ENCODE assay signal across 15 cellular contexts in the genomic region with DNA sequence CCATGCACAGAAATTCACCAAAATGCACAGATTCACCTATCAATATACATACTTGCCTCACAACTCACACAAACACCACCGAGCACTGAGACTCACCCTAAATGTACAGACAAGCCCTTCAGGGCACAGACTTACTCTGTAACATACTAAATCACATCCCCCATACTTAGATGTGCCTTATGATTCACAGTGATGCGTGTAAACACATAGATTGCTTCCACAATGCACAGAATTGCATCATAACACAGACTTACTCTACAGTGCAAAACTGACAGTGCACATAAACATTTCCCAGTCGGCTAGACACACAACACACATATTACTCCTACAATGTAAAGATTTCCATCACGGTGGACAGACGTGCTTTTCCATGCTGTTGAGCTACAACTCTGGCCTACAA.
"Had no signal": no experiment of that assay in that cellular context is flagged by ENCODE, and none has a peak within 500 bp of the region (broad histone marks: within the 10 kb centered on the region; RNA-seq: fewer than 3 reads in every experiment).

No MANE protein-coding gene starts in this region.

- H3K36me3 ChIP-seq: lower lobe of right lung, tibial nerve, vagina had no signal

- FAIRE-seq: colon, small intestine, TTC549 had no signal

- H3K4me1 ChIP-seq: lower lobe of right lung, tibial nerve, vagina had no signal

- DNase-seq: activated CD4-positive, CD25-positive, alpha-beta regulatory T cell; activated CD8-positive, alpha-beta memory T cell treated with anti-CD3 and anti-CD28 coated beads, Interleukin-2, amount 10 ng/mL, durations not matched to agents 7 days and 5 days; activated naive CD4-positive, alpha-beta T cell; hippocampal formation; lower lobe of right lung; midbrain; naive B cell; posterior cingulate gyrus; small intestine; T-helper 17 cell had no signal

- H3K27ac ChIP-seq: lower lobe of right lung, tibial nerve, vagina had no signal

- H3K9me3 ChIP-seq: lower lobe of right lung, tibial nerve, vagina had no signal

- H3K27me3 ChIP-seq: vagina had no signal

- H3K4me3 ChIP-seq: lower lobe of right lung, tibial nerve, vagina had no signal

- ATAC-seq: activated CD8-positive, alpha-beta memory T cell treated with anti-CD3 and anti-CD28 coated beads, Interleukin-2, amount 10 ng/mL, durations not matched to agents 7 days and 5 days; lower lobe of right lung; stimulated activated effector memory CD8-positive, alpha-beta T cell treated with anti-CD3 and anti-CD28 coated beads, Interleukin-12 subunit alpha, Interleukin-12 subunit beta, amount 100 ng/mL, for 72 hours; T-helper 17 cell had no signal
